In the genomic region with DNA sequence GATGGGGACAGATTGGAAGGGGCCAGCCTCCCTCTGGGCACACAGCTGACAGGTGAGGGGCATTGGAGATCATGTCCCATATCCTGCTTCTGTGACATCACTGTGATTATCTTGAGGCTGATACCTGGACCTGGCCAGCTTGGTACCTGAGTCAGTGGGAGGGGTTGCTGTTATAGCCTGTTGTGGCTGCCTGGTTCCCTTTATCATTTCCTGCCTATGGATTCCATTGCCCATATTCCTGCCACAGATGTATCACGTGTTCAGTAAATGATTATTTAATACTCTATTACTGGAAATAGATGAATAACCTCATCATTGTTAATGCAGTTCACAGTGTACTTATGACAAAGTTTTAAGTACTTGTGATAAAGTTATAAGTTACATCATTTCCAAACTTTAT, we compare ENCODE assay signal across 2 cellular contexts.
TF ChIP-seq lines count a peak whose summit lies in the region.

No MANE protein-coding gene starts in this region.

TF ChIP-seq in HepG2, 621 proteins besides CTCF, POLR2A, EP300 and RAD21:
- no peak for TF ChIP-seq NFE2L1 (CRISPR knock-in tag; IDR thresholded peaks at IDR 0.05; ENCODE audit: borderline replicate concordance)
- no peak for TF ChIP-seq IRF2 (CRISPR knock-in tag; IDR thresholded peaks at IDR 0.05)
- TF ChIP-seq, protein P1, sequence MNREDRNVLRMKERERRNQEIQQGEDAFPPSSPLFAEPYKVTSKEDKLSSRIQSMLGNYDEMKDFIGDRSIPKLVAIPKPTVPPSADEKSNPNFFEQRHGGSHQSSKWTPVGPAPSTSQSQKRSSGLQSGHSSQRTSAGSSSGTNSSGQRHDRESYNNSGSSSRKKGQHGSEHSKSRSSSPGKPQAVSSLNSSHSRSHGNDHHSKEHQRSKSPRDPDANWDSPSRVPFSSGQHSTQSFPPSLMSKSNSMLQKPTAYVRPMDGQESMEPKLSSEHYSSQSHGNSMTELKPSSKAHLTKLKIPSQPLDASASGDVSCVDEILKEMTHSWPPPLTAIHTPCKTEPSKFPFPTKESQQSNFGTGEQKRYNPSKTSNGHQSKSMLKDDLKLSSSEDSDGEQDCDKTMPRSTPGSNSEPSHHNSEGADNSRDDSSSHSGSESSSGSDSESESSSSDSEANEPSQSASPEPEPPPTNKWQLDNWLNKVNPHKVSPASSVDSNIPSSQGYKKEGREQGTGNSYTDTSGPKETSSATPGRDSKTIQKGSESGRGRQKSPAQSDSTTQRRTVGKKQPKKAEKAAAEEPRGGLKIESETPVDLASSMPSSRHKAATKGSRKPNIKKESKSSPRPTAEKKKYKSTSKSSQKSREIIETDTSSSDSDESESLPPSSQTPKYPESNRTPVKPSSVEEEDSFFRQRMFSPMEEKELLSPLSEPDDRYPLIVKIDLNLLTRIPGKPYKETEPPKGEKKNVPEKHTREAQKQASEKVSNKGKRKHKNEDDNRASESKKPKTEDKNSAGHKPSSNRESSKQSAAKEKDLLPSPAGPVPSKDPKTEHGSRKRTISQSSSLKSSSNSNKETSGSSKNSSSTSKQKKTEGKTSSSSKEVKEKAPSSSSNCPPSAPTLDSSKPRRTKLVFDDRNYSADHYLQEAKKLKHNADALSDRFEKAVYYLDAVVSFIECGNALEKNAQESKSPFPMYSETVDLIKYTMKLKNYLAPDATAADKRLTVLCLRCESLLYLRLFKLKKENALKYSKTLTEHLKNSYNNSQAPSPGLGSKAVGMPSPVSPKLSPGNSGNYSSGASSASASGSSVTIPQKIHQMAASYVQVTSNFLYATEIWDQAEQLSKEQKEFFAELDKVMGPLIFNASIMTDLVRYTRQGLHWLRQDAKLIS (CRISPR knock-in tag; IDR thresholded peaks at IDR 0.05) = no peak
- TF ChIP-seq DNMT3B (CRISPR knock-in tag; conservative IDR thresholded peaks at IDR 0.05) = no peak
- TF ChIP-seq CERS6 (CRISPR knock-in tag; IDR thresholded peaks at IDR 0.05) = no peak
- 0 out of 2 replicates have a peak, but pooled peaks have one; percentile 12 for TF ChIP-seq ATF7 (IDR thresholded peaks at IDR 0.05)
- TF ChIP-seq ATF7 (CRISPR knock-in tag; IDR thresholded peaks at IDR 0.05) = no peak
- TF ChIP-seq FOXM1 (CRISPR knock-in tag; IDR thresholded peaks at IDR 0.05) = no peak

TF ChIP-seq in GM12878, 131 proteins besides CTCF, POLR2A, EP300 and RAD21:
- TF ChIP-seq REST (IDR thresholded peaks at IDR 0.05; ENCODE audit: low read depth, low read length) (no peak), NFXL1 (IDR thresholded peaks at IDR 0.05; ENCODE audit: borderline replicate concordance) (no peak), KLF5 (IDR thresholded peaks at IDR 0.05; ENCODE audit: partially characterized antibody) (no peak), IKZF1 (conservative IDR thresholded peaks at IDR 0.05) (no peak), ASH2L (IDR thresholded peaks at IDR 0.05; ENCODE audit: borderline replicate concordance, low read depth) (no peak), EGR1 (IDR thresholded peaks at IDR 0.05; ENCODE audit: borderline replicate concordance in 1 of 2, low read depth in 2 of 2, low read length in 2 of 2) (no peak), GABPA (IDR thresholded peaks at IDR 0.05; ENCODE audit: low read depth) (no peak), JUND (IDR thresholded peaks at IDR 0.05; ENCODE audit: low read depth, low read length) (no peak), NR2C2 (IDR thresholded peaks at IDR 0.05; ENCODE audit: borderline replicate concordance, control insufficient read depth, insufficient read length, low read depth) (no peak), MTA2 (IDR thresholded peaks at IDR 0.05; ENCODE audit: low read depth) (no peak)
